ENCODE assay signal across 8 cellular contexts in genomic region chr10:63767512-63767911, GRCh38.
A peak's percentile ranks its signal among the peaks of the same experiment; 100 is the strongest.
DNase-seq lines count a peak whose midpoint lies in the region; ATAC-seq and TF ChIP-seq lines count a peak whose summit lies in the region.
"Had no signal": no experiment of that assay in that cellular context is flagged by ENCODE, and none has a peak within 500 bp of the region (broad histone marks: within the 10 kb centered on the region; RNA-seq: fewer than 3 reads in every experiment).

No MANE protein-coding gene starts in this region.

- ATAC-seq in GM19035 (IDR thresholded peaks at IDR 0.05; ENCODE audit: unreplicated experiment), result no peak
- no peak for ATAC-seq in GM19467 (IDR thresholded peaks at IDR 0.05; ENCODE audit: unreplicated experiment)

- DNase-seq in GM13977 (ENCODE audit: low spot score) (peak; percentile 12), NCI-H460 (ENCODE audit: extremely low read depth, low read depth) (peak; percentile 12), epithelial cell of proximal tubule (ENCODE audit: low read depth) (no peak), retinal pigment epithelial cell (ENCODE audit: low read depth) (no peak), G401 (ENCODE audit: low spot score) (no peak)

- in situ Hi-C loops in GM13977 (cut with MboI; ENCODE audit: low pct_unique_long_range_greater_than_20kb, low sequenced_read_pairs, unreplicated experiment) (no loop called here), G401 (cut with HindIII; ENCODE audit: low sequenced_read_pairs) (no loop called here)

- TF ChIP-seq CTCF in GM13977 (IDR thresholded peaks at IDR 0.05; ENCODE audit: extremely low read depth, insufficient read depth, missing control alignments), result peak; percentile 44
- peak; percentile 52 for TF ChIP-seq CTCF in epithelial cell of proximal tubule (conservative IDR thresholded peaks at IDR 0.05; ENCODE audit: low read depth, low read length)
- TF ChIP-seq CTCF in retinal pigment epithelial cell (conservative IDR thresholded peaks at IDR 0.05; ENCODE audit: low read depth, low read length), result peak; percentile 49

- H3K4me3 ChIP-seq in epithelial cell of proximal tubule (ENCODE audit: low read depth, low read length) (no peak overlapping the region), retinal pigment epithelial cell (ENCODE audit: low read length) (no peak overlapping the region)
- H3K4me3 ChIP-seq: HAP-1 had no signal

Comparison
In these comparisons a context has a peak if more than half of its experiments do, and no peak if none do; other contexts are left out.
1. DNase-seq: peak in GM13977 (single experiment) and NCI-H460 (single experiment); none in epithelial cell of proximal tubule (single experiment), retinal pigment epithelial cell (single experiment) and G401 (single experiment).
2. Peak in every context shown above with its lines, with median percentiles within 50 percentile points of each other: CTCF ChIP-seq.